In genomic region chr10:132136097-132136521, GRCh38 we compare ENCODE assay signal across 13 cellular contexts.
"Had no signal": no experiment of that assay in that cellular context is flagged by ENCODE, and none has a peak within 500 bp of the region (broad histone marks: within the 10 kb centered on the region; RNA-seq: fewer than 3 reads in every experiment).

No MANE protein-coding gene starts in this region.

- H3K4me3 ChIP-seq: esophagus muscularis mucosa, hepatocyte, skin epidermis, tibial nerve, vagina had no signal

- H3K4me3 Mint-ChIP-seq: activated CD4-positive, alpha-beta T cell treated with anti-CD3 and anti-CD28 coated beads, Interleukin-2, amount 10 ng/mL, durations not matched to agents 7 days and 5 days had no signal

- H3K9me3 ChIP-seq: esophagus muscularis mucosa, neutrophil, tibial nerve, vagina had no signal

- H3K27ac Mint-ChIP-seq: activated CD4-positive, alpha-beta T cell treated with anti-CD3 and anti-CD28 coated beads, Interleukin-2, amount 10 ng/mL, durations not matched to agents 7 days and 5 days had no signal

- H3K4me1 Mint-ChIP-seq: activated CD4-positive, alpha-beta T cell treated with anti-CD3 and anti-CD28 coated beads, Interleukin-2, amount 10 ng/mL, durations not matched to agents 7 days and 5 days had no signal

- H3K9me3 Mint-ChIP-seq: activated CD4-positive, alpha-beta T cell treated with anti-CD3 and anti-CD28 coated beads, Interleukin-2, amount 10 ng/mL, durations not matched to agents 7 days and 5 days had no signal

- H3K4me1 ChIP-seq: esophagus muscularis mucosa, tibial nerve, vagina had no signal

- H3K27ac ChIP-seq: esophagus muscularis mucosa, hepatocyte, neutrophil, skin epidermis, tibial nerve, vagina had no signal

- H3K27me3 Mint-ChIP-seq: activated CD4-positive, alpha-beta T cell treated with anti-CD3 and anti-CD28 coated beads, Interleukin-2, amount 10 ng/mL, durations not matched to agents 7 days and 5 days had no signal

- DNase-seq: activated CD4-positive, alpha-beta T cell treated with anti-CD3 and anti-CD28 coated beads, Interleukin-2, amount 10 ng/mL, durations not matched to agents 7 days and 5 days; activated naive CD4-positive, alpha-beta T cell; midbrain; stimulated activated CD4-positive, alpha-beta T cell treated with anti-CD3 and anti-CD28 coated beads, Interleukin-4, amount 100 ng/mL, for 4 hours; stimulated activated CD8-positive, alpha-beta memory T cell treated with anti-CD3 and anti-CD28 coated beads, Interleukin-4, amount 100 ng/mL, for 48 hours; stimulated activated naive CD4-positive, alpha-beta T cell treated with Interleukin-2 at 50 U/mL for 16 hours; T-helper 2 cell had no signal

- H3K27me3 ChIP-seq: hepatocyte, vagina had no signal

- H3K36me3 ChIP-seq: neutrophil, vagina had no signal
